ENCODE assay signal across 10 cellular contexts in genomic region chr17:80743181-80743771, GRCh38.
DNase-seq lines count a peak whose midpoint lies in the region; ATAC-seq and TF ChIP-seq lines count a peak whose summit lies in the region.
"Had no signal": no experiment of that assay in that cellular context is flagged by ENCODE, and none has a peak within 500 bp of the region (broad histone marks: within the 10 kb centered on the region; RNA-seq: fewer than 3 reads in every experiment).

No MANE protein-coding gene starts in this region.

- dilution Hi-C loops in IMR-90 (cut with HindIII; ENCODE audit: low sequenced_read_pairs, unreplicated experiment), result no loop called here

- H3K27me3 ChIP-seq in IMR-90 (ENCODE audit: control insufficient read depth, insufficient read depth, low read length), result no peaks in the 10 kb centered on the region
- H3K27me3 ChIP-seq: spleen had no signal

- H3K4me2 ChIP-seq in IMR-90 (ENCODE audit: low read depth, low read length), result no peak overlapping the region

- intact Hi-C loops in IMR-90 (cut with micrococcal nuclease), result no loop called here
- intact Hi-C loops in activated CD4-positive, alpha-beta memory T cell treated with anti-CD3 and anti-CD28 coated beads for 36 hours (cut with micrococcal nuclease), result no loop called here

- H4K91ac ChIP-seq in IMR-90 (ENCODE audit: insufficient read depth, low read depth, low read length), result no peak overlapping the region

- no peak overlapping the region for H3K9ac ChIP-seq in IMR-90 (ENCODE audit: low read depth, low read length)

- peaks cover 8 to 34% of the 10 kb centered on the region in 2 experiments; a peak in 3 of 4 replicates for H3K79me1 ChIP-seq in IMR-90 (ENCODE audit: low read depth in 1 of 2, low read length in 2 of 2)

- no peak overlapping the region; a peak in 1 of 4 replicates for H4K8ac ChIP-seq in IMR-90 (ENCODE audit: low read depth in 2 of 2, low read length in 2 of 2)

- H3K18ac ChIP-seq in IMR-90 (ENCODE audit: low read depth, low read length), result no peak overlapping the region

- no peaks in the 10 kb centered on the region for H4K20me1 ChIP-seq in IMR-90 (ENCODE audit: insufficient read depth, low read length)

- H3K56ac ChIP-seq in IMR-90 (ENCODE audit: extremely low read depth, insufficient read depth, low read length), result no peak overlapping the region

- H2BK5ac ChIP-seq in IMR-90 (ENCODE audit: low read depth, low read length, poor library complexity, severe bottlenecking), result no peak overlapping the region

- in situ Hi-C loops in IMR-90 (cut with MboI; ENCODE audit: low sequenced_read_pairs), result no loop called here

- peaks cover 6% of the 10 kb centered on the region for H3K36me3 ChIP-seq in IMR-90 (ENCODE audit: control insufficient read depth, insufficient read depth, low read length)

- BruUV-seq in IMR-90 (replicated peaks; lab: Mats Ljungman, UMichigan), result no TSS peak

- TF ChIP-seq POLR2A in IMR-90 (IDR thresholded peaks at IDR 0.05; ENCODE audit: low read depth, low read length), result no peak

- H2AK9ac ChIP-seq in IMR-90 (replicated peaks; ENCODE audit: low read depth, low read length, poor library complexity), result peak overlapping the region; percentile 42

- H3K27ac Mint-ChIP-seq in activated CD4-positive, alpha-beta memory T cell treated with anti-CD3 and anti-CD28 coated beads for 36 hours, result peak overlapping the region; percentile 4

- peaks cover 2% of the 10 kb centered on the region for H3K36me3 Mint-ChIP-seq in activated CD4-positive, alpha-beta memory T cell treated with anti-CD3 and anti-CD28 coated beads for 36 hours

- no peak overlapping the region for H2BK20ac ChIP-seq in IMR-90 (ENCODE audit: low read depth, low read length)

- peaks cover 4% of the 10 kb centered on the region for H3K9me3 ChIP-seq in IMR-90 (ENCODE audit: control insufficient read depth, insufficient read depth, low read length)
- H3K9me3 ChIP-seq: spleen had no signal

- no peak for DNase-seq in IMR-90
- DNase-seq in activated CD4-positive, alpha-beta memory T cell treated with anti-CD3 and anti-CD28 coated beads for 36 hours, result peak; percentile 58
- DNase-seq in fibroblast of gingiva (ENCODE audit: low read depth), result peak; percentile 48
- DNase-seq in stimulated activated CD4-positive, alpha-beta T cell treated with anti-CD3 and anti-CD28 coated beads, Interleukin-4, amount 100 ng/mL, for 48 hours (ENCODE audit: low read depth in 2 of 2), result peak; percentile 26 to 34
- no peak for DNase-seq in putamen (ENCODE audit: low spot score)
- DNase-seq: activated CD4-positive, CD25-positive, alpha-beta regulatory T cell; NCI-H82; spleen had no signal

- H3K27ac ChIP-seq in IMR-90 (ENCODE audit: insufficient read depth, low read length), result no peak overlapping the region
- H3K27ac ChIP-seq: spleen had no signal

- peak overlapping the region; percentile 44; the same call in 1 of the 3 replicates for H2BK15ac ChIP-seq in IMR-90 (ENCODE audit: low read depth, low read length)

- H2AFZ ChIP-seq in IMR-90 (replicated peaks; ENCODE audit: low read length, poor library complexity), result no peak overlapping the region

- no peaks in the 10 kb centered on the region for H3K9me3 Mint-ChIP-seq in activated CD4-positive, alpha-beta memory T cell treated with anti-CD3 and anti-CD28 coated beads for 36 hours

- POLR2A ChIA-PET in IMR-90 (lab: Charles Lee; ENCODE audit: unreplicated experiment), result no interaction called here
- POLR2A ChIA-PET in activated CD4-positive, alpha-beta memory T cell treated with anti-CD3 and anti-CD28 coated beads for 36 hours (lab: Charles Lee), result no interaction called here

- CTCF ChIA-PET in IMR-90 (lab: Yijun Ruan, JAX), result interaction anchor here (0.6 kb wide), 1 partner anchor 52 kb away, joined by 5 read pairs; no protein-coding TSS in a partner anchor
- CTCF ChIA-PET in activated CD4-positive, alpha-beta memory T cell treated with anti-CD3 and anti-CD28 coated beads for 36 hours (lab: Charles Lee), result no interaction called here

- 82% methylated on average over 9 of the region's 15 CpGs; no CpG with 5 or more reads in 1 of the 2 experiments for WGBS in IMR-90 (ENCODE audit: extremely low coverage in 2 of 2, insufficient read length in 1 of 2), 2 experiments

- ATAC-seq in IMR-90 (ENCODE audit: low read depth), result no peak
- ATAC-seq in HG02610 (IDR thresholded peaks at IDR 0.05; ENCODE audit: unreplicated experiment), result no peak
- no peak for ATAC-seq in GM18870 (IDR thresholded peaks at IDR 0.05; ENCODE audit: unreplicated experiment)

- 0 out of 2 replicates have a peak overlapping the region, but pooled peaks have one; percentile 15 for H3K4ac ChIP-seq in IMR-90 (ENCODE audit: low read depth, low read length)

- no peak overlapping the region for H4K5ac ChIP-seq in IMR-90 (ENCODE audit: low read depth, low read length)

- TF ChIP-seq CTCF in IMR-90 (conservative IDR thresholded peaks at IDR 0.05; ENCODE audit: low read depth, low read length), result no peak

- no peak for TF ChIP-seq RAD21 in IMR-90 (IDR thresholded peaks at IDR 0.05; ENCODE audit: low read length)

- H3K27me3 Mint-ChIP-seq in activated CD4-positive, alpha-beta memory T cell treated with anti-CD3 and anti-CD28 coated beads for 36 hours, result no peaks in the 10 kb centered on the region

- no peak overlapping the region for H3K14ac ChIP-seq in IMR-90 (replicated peaks; ENCODE audit: low read depth, low read length)

- H3K9me1 ChIP-seq in IMR-90 (ENCODE audit: insufficient read depth, low read length), result peaks cover 15% of the 10 kb centered on the region; the same call in 1 of the 2 replicates

- H2BK120ac ChIP-seq in IMR-90 (ENCODE audit: low read depth, low read length), result peak overlapping the region; percentile 1; the same call in 1 of the 2 replicates

- H3K4me3 ChIP-seq in IMR-90 (ENCODE audit: insufficient read depth, low read depth, low read length), result no peak overlapping the region
- H3K4me3 ChIP-seq: spleen had no signal

- peak overlapping the region; percentile 65; the same call in 1 of the 2 replicates for H2AK5ac ChIP-seq in IMR-90 (ENCODE audit: low read depth, low read length)

- H3K23ac ChIP-seq in IMR-90 (ENCODE audit: low read depth, low read length), result no peak overlapping the region

- peak overlapping the region; percentile 32 for H3K4me3 Mint-ChIP-seq in activated CD4-positive, alpha-beta memory T cell treated with anti-CD3 and anti-CD28 coated beads for 36 hours

- H3K4me1 Mint-ChIP-seq in activated CD4-positive, alpha-beta memory T cell treated with anti-CD3 and anti-CD28 coated beads for 36 hours (ENCODE audit: low read depth), result peaks cover 33% of the 10 kb centered on the region

- peaks cover 5% of the 10 kb centered on the region for H3K4me1 ChIP-seq in IMR-90 (ENCODE audit: control insufficient read depth, insufficient read depth, low read length)

TF ChIP-seq in IMR-90, 13 proteins besides CTCF, POLR2A, EP300 and RAD21:
- TF ChIP-seq RFX5 (IDR thresholded peaks at IDR 0.05; ENCODE audit: low read depth, low read length) (no peak), CEBPB (IDR thresholded peaks at IDR 0.05; ENCODE audit: low read depth, low read length) (no peak), ELK1 (IDR thresholded peaks at IDR 0.05; ENCODE audit: borderline replicate concordance, low read depth, low read length) (no peak), MAFK (IDR thresholded peaks at IDR 0.05; ENCODE audit: low read depth, low read length) (no peak), NFE2L2 (IDR thresholded peaks at IDR 0.05; ENCODE audit: low read depth, low read length) (no peak), BHLHE40 (IDR thresholded peaks at IDR 0.05; ENCODE audit: low read depth, low read length) (no peak), FOS (IDR thresholded peaks at IDR 0.05; ENCODE audit: low read depth, low read length) (no peak), CHD1 (IDR thresholded peaks at IDR 0.05; ENCODE audit: low read depth, low read length) (no peak), SMC3 (IDR thresholded peaks at IDR 0.05; ENCODE audit: low read depth, low read length) (no peak), USF2 (IDR thresholded peaks at IDR 0.05; ENCODE audit: low read depth, low read length) (no peak), RCOR1 (IDR thresholded peaks at IDR 0.05; ENCODE audit: insufficient replicate concordance, low read length) (no peak), MXI1 (IDR thresholded peaks at IDR 0.05; ENCODE audit: borderline replicate concordance, low read depth, low read length) (no peak), MAZ (IDR thresholded peaks at IDR 0.05; ENCODE audit: borderline replicate concordance, low read depth, low read length) (no peak)

Comparison
In these comparisons a context has a peak if more than half of its experiments do, and no peak if none do; other contexts are left out.
1. DNase-seq: peak in activated CD4-positive, alpha-beta memory T cell treated with anti-CD3 and anti-CD28 coated beads for 36 hours (single experiment), fibroblast of gingiva (single experiment) and stimulated activated CD4-positive, alpha-beta T cell treated with anti-CD3 and anti-CD28 coated beads, Interleukin-4, amount 100 ng/mL, for 48 hours (2 of 2); none in IMR-90 (single experiment) and putamen (single experiment).